Comparison of ENCODE assay signal across 35 cellular contexts in the genomic region with DNA sequence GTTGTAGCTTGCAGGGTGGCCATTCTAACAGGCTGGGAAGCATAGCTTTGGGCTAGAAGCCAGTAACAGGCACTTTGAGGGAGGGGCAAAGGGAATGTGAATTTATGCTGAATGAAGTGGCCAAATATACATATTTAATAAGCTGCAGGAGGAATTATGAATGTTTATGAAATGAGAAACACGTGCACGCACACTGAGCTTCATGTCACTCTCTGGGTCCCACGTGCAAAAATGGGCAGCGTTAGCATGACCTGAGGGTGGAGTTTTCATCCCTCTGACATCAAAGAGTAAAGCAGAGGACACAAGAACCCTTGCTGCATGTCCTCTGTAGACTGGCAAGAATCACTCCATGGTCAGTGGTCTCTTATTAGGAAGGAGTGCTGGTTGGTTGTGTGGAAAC.
A peak's percentile ranks its signal among the peaks of the same experiment; 100 is the strongest.
DNase-seq lines count a peak whose midpoint lies in the region; ATAC-seq, FAIRE-seq and TF ChIP-seq lines count a peak whose summit lies in the region.
"Had no signal": no experiment of that assay in that cellular context is flagged by ENCODE, and none has a peak within 500 bp of the region (broad histone marks: within the 10 kb centered on the region; RNA-seq: fewer than 3 reads in every experiment).

No MANE protein-coding gene starts in this region.

- H3K4ac ChIP-seq in H1 (replicated peaks; ENCODE audit: insufficient read length, low read depth, low read length), result no peak overlapping the region

- no peak overlapping the region for H2BK20ac ChIP-seq in H1 (ENCODE audit: low read length)

- ATAC-seq in HepG2, result no peak
- no peak for ATAC-seq in right lobe of liver
- no peak for ATAC-seq in esophagus mucosa
- ATAC-seq in HG03039 (IDR thresholded peaks at IDR 0.05; ENCODE audit: unreplicated experiment), result no peak
- ATAC-seq: A549; CD8-positive, alpha-beta T cell had no signal

- no peak overlapping the region for H3K14ac ChIP-seq in H1 (ENCODE audit: insufficient read length)

- no peak overlapping the region for H3K56ac ChIP-seq in H1 (replicated peaks; ENCODE audit: insufficient read length, low read depth, low read length)

- no peaks in the 10 kb centered on the region for H3K36me3 ChIP-seq in HepG2 (replicated peaks in 1 of 2; ENCODE audit: control insufficient read depth in 1 of 2, insufficient read depth in 2 of 2, low read length in 2 of 2)
- H3K36me3 ChIP-seq in right lobe of liver, result no peaks in the 10 kb centered on the region
- no peaks in the 10 kb centered on the region for H3K36me3 ChIP-seq in H1 (ENCODE audit: control insufficient read depth in 2 of 4, insufficient read depth in 4 of 4, low read length in 3 of 4)
- H3K36me3 ChIP-seq: BE2C; BLaER1; BLaER1 treated with 17β-estradiol and CSF1 and Interleukin-3, amounts not matched to agents 10 nM and 100 nM had no signal

- peak overlapping the region in 2 of 3 experiments; percentile 77 to 78 for H3K27ac Mint-ChIP-seq in nephron
- H3K27ac Mint-ChIP-seq: B cell; CD14-positive monocyte; CD4-positive, alpha-beta memory T cell; CD4-positive, alpha-beta T cell; CD4-positive, CD25-positive, alpha-beta regulatory T cell; CD8-positive, alpha-beta memory T cell; CD8-positive, alpha-beta T cell had no signal

- H3K4me3 ChIP-seq in HepG2 (replicated peaks in 1 of 3; ENCODE audit: insufficient read depth in 1 of 3, low read depth in 2 of 3, low read length in 3 of 3) (no peak overlapping the region), right lobe of liver (no peak overlapping the region), H1 (ENCODE audit: extremely low read depth in 1 of 4, insufficient read depth in 2 of 4, low read depth in 3 of 4, low read length in 4 of 4) (no peak overlapping the region)
- H3K4me3 ChIP-seq: A549; BLaER1; BLaER1 treated with 17β-estradiol and CSF1 and Interleukin-3, amounts not matched to agents 10 nM and 100 nM had no signal

- H3K4me1 Mint-ChIP-seq in nephron, result peaks cover 26% of the 10 kb centered on the region
- H3K4me1 Mint-ChIP-seq: B cell; CD14-positive monocyte; CD4-positive, alpha-beta memory T cell; CD4-positive, CD25-positive, alpha-beta regulatory T cell; CD8-positive, alpha-beta memory T cell had no signal

- no peaks in the 10 kb centered on the region for H3K9me3 Mint-ChIP-seq in nephron
- H3K9me3 Mint-ChIP-seq: CD4-positive, alpha-beta memory T cell; CD4-positive, alpha-beta T cell; CD8-positive, alpha-beta memory T cell; CD8-positive, alpha-beta T cell had no signal

- no peak overlapping the region for H4K5ac ChIP-seq in H1 (ENCODE audit: insufficient read length, low read depth, low read length)

- intact Hi-C loops in HepG2 (cut with micrococcal nuclease; ENCODE audit: unreplicated experiment) (no loop called here), right lobe of liver (cut with DNase I) (no loop called here)

- H3K27ac ChIP-seq in HepG2 (ENCODE audit: extremely low read length, insufficient read depth, low read length), result no peak overlapping the region
- H3K27ac ChIP-seq in right lobe of liver, result no peak overlapping the region
- H3K27ac ChIP-seq in H1 (ENCODE audit: low read depth, low read length), result no peak overlapping the region
- H3K27ac ChIP-seq: 22Rv1; A549; BLaER1; BLaER1 treated with 17β-estradiol and CSF1 and Interleukin-3, amounts not matched to agents 10 nM and 100 nM; C4-2B had no signal

- TF ChIP-seq EP300 in HepG2 (IDR thresholded peaks at IDR 0.05; ENCODE audit: low read depth in 2 of 2, low read length in 2 of 2) (no peak), HepG2 (CRISPR knock-in tag; IDR thresholded peaks at IDR 0.05; ENCODE audit: borderline replicate concordance) (no peak), H1 (IDR thresholded peaks at IDR 0.05; ENCODE audit: borderline replicate concordance in 1 of 2, low read depth in 2 of 2, low read length in 2 of 2) (no peak)

- no peaks in the 10 kb centered on the region for H3K9me3 ChIP-seq in HepG2 (ENCODE audit: low read length)
- H3K9me3 ChIP-seq in right lobe of liver, result no peaks in the 10 kb centered on the region
- H3K9me3 ChIP-seq in H1 (ENCODE audit: insufficient read depth in 2 of 2, low read depth in 1 of 2, low read length in 1 of 2), result no peaks in the 10 kb centered on the region
- H3K9me3 ChIP-seq: A549; BE2C; BLaER1; BLaER1 treated with 17β-estradiol and CSF1 and Interleukin-3, amounts not matched to agents 10 nM and 100 nM; Caco-2 had no signal

- no peak overlapping the region for H4K91ac ChIP-seq in H1 (replicated peaks; ENCODE audit: insufficient read length, low read length)

- H2BK120ac ChIP-seq in H1 (replicated peaks; ENCODE audit: low read depth, low read length), result no peak overlapping the region

- CTCF ChIA-PET in HepG2 (lab: Yijun Ruan, JAX; ENCODE audit: low intra/inter-chr PET ratio, low total read pairs) (no interaction called here), H1 (lab: Charles Lee; ENCODE audit: partially characterized antibody) (interaction anchor here (0.8 to 3.9 kb wide), 2 partner anchors 9 to 12 kb away, joined by 3 to 14 read pairs; no protein-coding TSS in a partner anchor)

- FAIRE-seq in HepG2 (lab: Jason Lieb, UNC) (no peak), H1 (lab: Jason Lieb, UNC) (no peak)
- FAIRE-seq: A204.1, A549, D721Med had no signal

- TF ChIP-seq POLR2A in HepG2 (IDR thresholded peaks at IDR 0.05; ENCODE audit: insufficient read depth in 1 of 2, low read depth in 2 of 2, low read length in 2 of 2) (no peak), right lobe of liver (IDR thresholded peaks at IDR 0.05) (no peak), H1 (IDR thresholded peaks at IDR 0.05; ENCODE audit: control extremely low read depth in 1 of 2, low read depth in 2 of 2, low read length in 2 of 2) (no peak)

- DNase-seq in HepG2 (ENCODE audit: low spot score), result no peak
- no peak for DNase-seq in right lobe of liver
- no peak for DNase-seq in H1 (ENCODE audit: low read depth in 1 of 2, low spot score in 2 of 2)
- DNase-seq: 8988T; ACHN; AML-193; BE2C; C1 segment of cervical spinal cord; Caco-2; Calu3; CD4-positive, alpha-beta memory T cell; CD4-positive, alpha-beta T cell; CD4-positive, CD25-positive, alpha-beta regulatory T cell; CD8-positive, alpha-beta memory T cell; CD8-positive, alpha-beta T cell; COR-L47; DMS 273 treated with DMSO at 0.1 percent for 48 hours; DMS153; DMS53; DMS79; DMS79 treated with DMSO at 0.1 percent for 48 hours; DND-41; EL had no signal

- BruUV-seq in HepG2 (replicated peaks; lab: Mats Ljungman, UMichigan), result no TSS peak

- H2BK5ac ChIP-seq in H1 (ENCODE audit: low read depth, low read length), result no peak overlapping the region

- 34% methylated on average over 4 of the region's 4 CpGs for WGBS in HepG2 (ENCODE audit: low lambda C conversion rate)
- 77% methylated on average over 4 of the region's 4 CpGs for WGBS in right lobe of liver (ENCODE audit: insufficient coverage, low coverage, low lambda C conversion rate, missing lambda C conversion rate)
- WGBS in H1 (ENCODE audit: extremely low coverage in 1 of 2, insufficient coverage in 1 of 2, insufficient read length in 1 of 2, insufficient replicate concordance in 2 of 2, low coverage in 1 of 2, low lambda C conversion rate in 2 of 2, missing lambda C conversion rate in 1 of 2), 2 experiments, result 95% methylated on average over 4 of the region's 4 CpGs; no CpG with 5 or more reads in 1 of the 2 experiments

- peak overlapping the region; percentile 57 for H3K23ac ChIP-seq in H1 (ENCODE audit: insufficient read length)

- no peak overlapping the region for H2AFZ ChIP-seq in HepG2 (ENCODE audit: low read length)
- no peak overlapping the region for H2AFZ ChIP-seq in H1 (ENCODE audit: low read length)

- no peaks in the 10 kb centered on the region for H3K36me3 Mint-ChIP-seq in nephron (ENCODE audit: low read depth)
- H3K36me3 Mint-ChIP-seq: CD14-positive monocyte; CD4-positive, alpha-beta memory T cell; CD4-positive, CD25-positive, alpha-beta regulatory T cell; CD8-positive, alpha-beta memory T cell; CD8-positive, alpha-beta T cell had no signal

- no peaks in the 10 kb centered on the region for H3K79me1 ChIP-seq in H1 (ENCODE audit: low read depth, low read length)

- H3K27me3 ChIP-seq in HepG2 (ENCODE audit: control insufficient read depth in 1 of 2, insufficient read depth in 2 of 2, low read length in 2 of 2), result peaks cover 0 to 1% of the 10 kb centered on the region in 2 experiments; a peak in 1 of 5 replicates
- H3K27me3 ChIP-seq in right lobe of liver, result no peaks in the 10 kb centered on the region
- peaks cover 0 to 3% (median 0%) of the 10 kb centered on the region in 4 experiments; a peak in 3 of 7 replicates for H3K27me3 ChIP-seq in H1 (replicated peaks in 1 of 4; ENCODE audit: control insufficient read depth in 3 of 4, extremely low read depth in 1 of 4, insufficient read depth in 3 of 4, low read length in 3 of 4)
- H3K27me3 ChIP-seq: BE2C; BLaER1; BLaER1 treated with 17β-estradiol and CSF1 and Interleukin-3, amounts not matched to agents 10 nM and 100 nM had no signal

- H4K20me1 ChIP-seq in HepG2 (ENCODE audit: insufficient read depth, low read length), result no peaks in the 10 kb centered on the region
- H4K20me1 ChIP-seq in H1 (replicated peaks in 1 of 2; ENCODE audit: control insufficient read depth in 1 of 2, insufficient read depth in 2 of 2, low read length in 2 of 2), result no peaks in the 10 kb centered on the region
- H4K20me1 ChIP-seq: BLaER1; BLaER1 treated with 17β-estradiol and CSF1 and Interleukin-3, amounts not matched to agents 10 nM and 100 nM had no signal

- no peaks in the 10 kb centered on the region for H3K79me2 ChIP-seq in HepG2 (ENCODE audit: insufficient read depth, low read length)
- H3K79me2 ChIP-seq in H1 (ENCODE audit: control insufficient read depth in 1 of 2, insufficient read depth in 2 of 2, low read length in 2 of 2), result no peaks in the 10 kb centered on the region

- no peak overlapping the region for H3K4me3 Mint-ChIP-seq in nephron
- H3K4me3 Mint-ChIP-seq: B cell; CD14-positive monocyte; CD4-positive, alpha-beta memory T cell; CD4-positive, alpha-beta T cell; CD4-positive, CD25-positive, alpha-beta regulatory T cell; CD8-positive, alpha-beta memory T cell; CD8-positive, alpha-beta T cell had no signal

- no peak overlapping the region for H3K18ac ChIP-seq in H1 (ENCODE audit: extremely low read depth, low read length)

- no peak overlapping the region for H2BK15ac ChIP-seq in H1 (ENCODE audit: low read length)

- H3K4me2 ChIP-seq in HepG2 (ENCODE audit: low read depth, low read length) (no peak overlapping the region), H1 (ENCODE audit: insufficient read depth in 1 of 2, low read depth in 2 of 2, low read length in 2 of 2) (no peak overlapping the region)
- H3K4me2 ChIP-seq: A549; BLaER1; BLaER1 treated with 17β-estradiol and CSF1 and Interleukin-3, amounts not matched to agents 10 nM and 100 nM had no signal

- no peak overlapping the region for H3K9ac ChIP-seq in HepG2 (ENCODE audit: insufficient read depth, low read depth, low read length)
- no peak overlapping the region for H3K9ac ChIP-seq in H1 (replicated peaks in 1 of 4; ENCODE audit: extremely low read depth in 1 of 4, low read depth in 3 of 4, low read length in 3 of 4)
- H3K9ac ChIP-seq: BLaER1; BLaER1 treated with 17β-estradiol and CSF1 and Interleukin-3, amounts not matched to agents 10 nM and 100 nM had no signal

- no peaks in the 10 kb centered on the region for H3K27me3 Mint-ChIP-seq in nephron (ENCODE audit: low read depth)
- H3K27me3 Mint-ChIP-seq: B cell had no signal

- in situ Hi-C loops in HepG2 (cut with HindIII; ENCODE audit: extremely low pct_ligation_motif_present, low pct_unique_long_range_greater_than_20kb), result no loop called here

- no peaks in the 10 kb centered on the region for H3K23me2 ChIP-seq in H1 (ENCODE audit: low read depth, low read length)

- no peak overlapping the region; the same call in 1 of the 2 replicates for H4K8ac ChIP-seq in H1 (ENCODE audit: extremely low read depth, insufficient read depth, low read length)

- H2BK12ac ChIP-seq in H1 (ENCODE audit: low read depth, low read length), result no peak overlapping the region

- no peak overlapping the region for H2AK5ac ChIP-seq in H1 (ENCODE audit: low read depth, low read length)

- no peaks in the 10 kb centered on the region for H3K4me1 ChIP-seq in HepG2 (ENCODE audit: insufficient read depth, low read length)
- H3K4me1 ChIP-seq in right lobe of liver, result no peaks in the 10 kb centered on the region
- H3K4me1 ChIP-seq in H1 (replicated peaks in 1 of 4; ENCODE audit: control insufficient read depth in 3 of 4, insufficient read depth in 4 of 4, low read length in 3 of 4), result peaks cover 2 to 10% (median 4%) of the 10 kb centered on the region in 4 experiments; a peak in 6 of 7 replicates
- H3K4me1 ChIP-seq: A549, BE2C, BLaER1 had no signal

- TF ChIP-seq RAD21 in HepG2 (CRISPR knock-in tag; IDR thresholded peaks at IDR 0.05) (no peak), H1 (IDR thresholded peaks at IDR 0.05 in 1 of 2, conservative IDR thresholded peaks at IDR 0.05 in 1 of 2; ENCODE audit: low read depth in 2 of 2, low read length in 2 of 2) (no peak)

- no peak for TF ChIP-seq CTCF in HepG2 (CRISPR knock-in tag; IDR thresholded peaks at IDR 0.05)
- TF ChIP-seq CTCF in right lobe of liver (IDR thresholded peaks at IDR 0.05), result no peak
- no peak for TF ChIP-seq CTCF in H1 (IDR thresholded peaks at IDR 0.05; ENCODE audit: control extremely low read depth in 1 of 3, insufficient read depth in 1 of 3, low read depth in 1 of 3, low read length in 3 of 3)
- TF ChIP-seq CTCF in nephron (IDR thresholded peaks at IDR 0.05; ENCODE audit: unreplicated experiment in 3 of 3), result no peak

- POLR2A ChIA-PET in HepG2 (lab: Yijun Ruan, JAX) (no interaction called here), H1 (lab: Charles Lee; ENCODE audit: partially characterized antibody) (no interaction called here)
